20 cellular contexts compared by ENCODE assay signal in the genomic region with DNA sequence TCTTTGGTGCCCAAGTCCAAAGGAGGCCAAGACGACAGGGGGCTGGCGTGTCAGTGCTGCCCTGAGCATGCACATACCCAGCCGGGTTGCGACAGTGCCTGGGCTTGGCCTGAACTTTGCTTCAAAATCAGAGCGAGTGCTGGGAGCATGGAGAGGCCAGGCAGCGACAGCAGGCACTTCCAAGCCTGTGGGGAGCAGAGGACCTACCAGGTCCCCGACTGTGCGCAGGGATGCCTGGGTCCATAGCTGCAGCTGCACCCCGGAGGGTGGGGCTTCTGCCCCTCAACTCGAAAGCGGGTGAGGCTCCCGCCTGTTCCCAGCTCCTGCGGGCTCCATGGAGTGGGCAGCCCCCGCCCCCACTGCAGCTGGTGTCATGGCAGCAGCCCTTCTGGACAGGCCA.
"Had no signal": no experiment of that assay in that cellular context is flagged by ENCODE, and none has a peak within 500 bp of the region (broad histone marks: within the 10 kb centered on the region; RNA-seq: fewer than 3 reads in every experiment).

No MANE protein-coding gene starts in this region.

- H3K4me3 Mint-ChIP-seq: activated CD8-positive, alpha-beta T cell treated with anti-CD3 and anti-CD28 coated beads for 36 hours; activated naive CD4-positive, alpha-beta T cell treated with anti-CD3 and anti-CD28 coated beads, Interleukin-2, amount 50 U/mL, for 24 hours; T-helper 1 cell treated with Interleukin-12 subunit alpha and Interleukin-12 subunit beta and Interleukin-4 antibody, amounts not matched to agents 30 μg/mL and 1 μg/mL, for 36 hours had no signal

- H3K27ac Mint-ChIP-seq: activated CD8-positive, alpha-beta T cell treated with anti-CD3 and anti-CD28 coated beads for 36 hours; activated naive CD4-positive, alpha-beta T cell treated with anti-CD3 and anti-CD28 coated beads, Interleukin-2, amount 50 U/mL, for 24 hours; T-helper 1 cell treated with Interleukin-12 subunit alpha and Interleukin-12 subunit beta and Interleukin-4 antibody, amounts not matched to agents 30 μg/mL and 1 μg/mL, for 36 hours had no signal

- H3K36me3 Mint-ChIP-seq: activated naive CD4-positive, alpha-beta T cell treated with anti-CD3 and anti-CD28 coated beads, Interleukin-2, amount 50 U/mL, for 24 hours had no signal

- ATAC-seq: activated CD4-positive, CD25-positive, alpha-beta regulatory T cell treated with anti-CD3 and anti-CD28 coated beads, Interleukin-2, amount 50 U/mL, for 24 hours; activated CD8-positive, alpha-beta T cell treated with anti-CD3 and anti-CD28 coated beads for 36 hours; PC-3 had no signal

- FAIRE-seq: RCC 7860 had no signal

- H3K27me3 Mint-ChIP-seq: activated CD8-positive, alpha-beta T cell treated with anti-CD3 and anti-CD28 coated beads for 36 hours; activated naive CD4-positive, alpha-beta T cell treated with anti-CD3 and anti-CD28 coated beads, Interleukin-2, amount 50 U/mL, for 24 hours; IgD-negative memory B cell had no signal

- DNase-seq: activated CD4-positive, alpha-beta T cell treated with anti-CD3 and anti-CD28 coated beads for 4 hours; activated CD8-positive, alpha-beta memory T cell treated with anti-CD3 and anti-CD28 coated beads, Interleukin-2, amount 50 U/mL, for 48 hours; activated CD8-positive, alpha-beta T cell treated with anti-CD3 and anti-CD28 coated beads for 36 hours; activated effector memory CD4-positive, alpha-beta T cell treated with Interleukin-2 at 50 U/mL for 16 hours; activated naive CD4-positive, alpha-beta T cell; activated T-cell treated with anti-CD3 and anti-CD28 coated beads, Interleukin-2, amount 50 U/mL, for 1 hour; KG1; NCI-H1048; NCI-H146; NCI-H187 treated with DMSO at 0.1 percent for 48 hours; NCI-H2081 treated with DMSO at 0.1 percent for 48 hours; NCI-H446; NCI-H524; PC-3; SHP77 treated with DMSO at 0.1 percent for 48 hours had no signal

- H3K4me1 Mint-ChIP-seq: activated naive CD4-positive, alpha-beta T cell treated with anti-CD3 and anti-CD28 coated beads, Interleukin-2, amount 50 U/mL, for 24 hours had no signal

- H3K9me3 Mint-ChIP-seq: activated CD8-positive, alpha-beta T cell treated with anti-CD3 and anti-CD28 coated beads for 36 hours; activated naive CD4-positive, alpha-beta T cell treated with anti-CD3 and anti-CD28 coated beads, Interleukin-2, amount 50 U/mL, for 24 hours; IgD-negative memory B cell; T-helper 1 cell treated with Interleukin-12 subunit alpha and Interleukin-12 subunit beta and Interleukin-4 antibody, amounts not matched to agents 30 μg/mL and 1 μg/mL, for 36 hours had no signal
